ENCODE assay signal across 14 cellular contexts in the genomic region with DNA sequence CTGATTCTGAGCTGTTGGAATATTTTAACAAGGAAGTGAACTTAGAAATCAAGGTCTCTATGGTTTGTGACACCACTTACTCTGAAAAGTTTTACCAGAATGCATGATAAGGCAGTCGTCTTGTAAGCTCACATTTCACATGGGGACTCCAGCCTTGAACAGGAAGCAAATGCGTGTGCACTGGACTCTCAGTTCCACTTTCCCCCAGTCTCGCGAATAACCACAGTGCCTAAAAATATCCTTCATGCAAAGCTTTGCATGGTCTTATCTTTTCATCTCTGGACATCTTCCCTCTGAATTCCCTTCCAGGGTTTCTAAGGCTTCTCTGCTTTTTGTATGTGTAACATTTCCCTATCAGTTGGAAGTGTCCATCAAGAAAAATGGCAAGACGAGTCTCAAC.
DNase-seq lines count a peak whose midpoint lies in the region; ATAC-seq and FAIRE-seq lines count a peak whose summit lies in the region.
"Had no signal": no experiment of that assay in that cellular context is flagged by ENCODE, and none has a peak within 500 bp of the region (broad histone marks: within the 10 kb centered on the region; RNA-seq: fewer than 3 reads in every experiment).

No MANE protein-coding gene starts in this region.

- peak overlapping the region; percentile 64 for H3K4me3 Mint-ChIP-seq in memory B cell
- H3K4me3 Mint-ChIP-seq: activated T-cell treated with anti-CD3 and anti-CD28 coated beads, Interleukin-2, amount 50 U/mL, for 24 hours; nephron had no signal

- no peaks in the 10 kb centered on the region for H3K36me3 Mint-ChIP-seq in memory B cell

- DNase-seq in memory B cell (ENCODE audit: low spot score in 2 of 2) (peak; percentile 11), NCI-H446 (lab: John Stamatoyannopoulos, UW) (no peak), dedifferentiated amniotic fluid mesenchymal stem cell (ENCODE audit: extremely low spot score) (no peak), D341Med (ENCODE audit: low spot score) (no peak), RCC 7860 (ENCODE audit: low spot score) (no peak)
- DNase-seq: activated T-cell treated with anti-CD3 and anti-CD28 coated beads, Interleukin-2, amount 50 U/mL, for 24 hours; hippocampal formation; stimulated activated CD4-positive, alpha-beta T cell treated with anti-CD3 and anti-CD28 coated beads, Interleukin-4, amount 100 ng/mL, for 24 hours had no signal

- H3K27me3 Mint-ChIP-seq in memory B cell, result no peaks in the 10 kb centered on the region
- H3K27me3 Mint-ChIP-seq: activated T-cell treated with anti-CD3 and anti-CD28 coated beads, Interleukin-2, amount 50 U/mL, for 24 hours had no signal

- ATAC-seq in GM19023 (IDR thresholded peaks at IDR 0.05; ENCODE audit: unreplicated experiment) (peak; percentile 95), HG02610 (IDR thresholded peaks at IDR 0.05; ENCODE audit: unreplicated experiment) (peak; percentile 98), HG03520 (IDR thresholded peaks at IDR 0.05; ENCODE audit: unreplicated experiment) (peak; percentile 98), memory B cell (ENCODE audit: low read depth) (peak; percentile 99)
- ATAC-seq: Right ventricle myocardium inferior had no signal

- peaks cover 24% of the 10 kb centered on the region for H3K4me1 Mint-ChIP-seq in memory B cell
- H3K4me1 Mint-ChIP-seq: nephron had no signal

- H3K27ac Mint-ChIP-seq in memory B cell, result no peak overlapping the region
- H3K27ac Mint-ChIP-seq: activated T-cell treated with anti-CD3 and anti-CD28 coated beads, Interleukin-2, amount 50 U/mL, for 24 hours; nephron had no signal

- no peak for FAIRE-seq in RCC 7860 (lab: Jason Lieb, UNC)
- FAIRE-seq: colon had no signal

- peaks cover 6% of the 10 kb centered on the region for H3K9me3 Mint-ChIP-seq in memory B cell

Comparison
In these comparisons a context has a peak if more than half of its experiments do, and no peak if none do; other contexts are left out.
1. DNase-seq: peak in memory B cell (2 of 2); none in NCI-H446 (0 of 2), dedifferentiated amniotic fluid mesenchymal stem cell (single experiment), D341Med (single experiment) and RCC 7860 (single experiment).
2. Peak in every context shown above with its lines, with median percentiles within 50 percentile points of each other: ATAC-seq.